ENCODE assay signal across 21 cellular contexts in genomic region chr2:28993211-28993960, GRCh38. TPM values are rescaled to one million over a fixed set of nuclear protein-coding genes. Genes with fewer than 3 reads are reported as not detected.
DNase-seq lines count a peak whose midpoint lies in the region; ATAC-seq, FAIRE-seq and TF ChIP-seq lines count a peak whose summit lies in the region.
"Had no signal": no experiment of that assay in that cellular context is flagged by ENCODE, and none has a peak within 500 bp of the region (broad histone marks: within the 10 kb centered on the region; RNA-seq: fewer than 3 reads in every experiment).

No MANE protein-coding gene starts in this region.

- no peak overlapping the region for H3K9ac ChIP-seq in PC-3 (ENCODE audit: low read length)
- no peak overlapping the region for H3K9ac ChIP-seq in kidney (ENCODE audit: low read length in 2 of 2)

- no peaks in the 10 kb centered on the region for H3F3A ChIP-seq in PC-3 (ENCODE audit: low read length, unreplicated experiment)

- DNase-seq in Calu3 (peak; percentile 83), PC-3 (peak; percentile 54), kidney (peak; percentile 85), sigmoid colon (no peak), NCI-H748 treated with DMSO at 0.1 percent for 48 hours (lab: John Stamatoyannopoulos, UW) (no peak), NCI-H748 (lab: John Stamatoyannopoulos, UW; ENCODE audit: unreplicated experiment) (no peak), midbrain (lab: John Stamatoyannopoulos, UW) (no peak)
- DNase-seq in activated CD4-positive, alpha-beta T cell treated with anti-CD3 and anti-CD28 coated beads for 1 hour, result no peak
- DNase-seq: amygdala; DND-41; glutamatergic neuron; NCI-H1105 treated with DMSO at 0.1 percent for 48 hours; NCI-H2227 treated with DMSO at 0.1 percent for 48 hours; nephron progenitor cell; stimulated activated CD4-positive, alpha-beta T cell treated with anti-CD3 and anti-CD28 coated beads, Interleukin-4, amount 100 ng/mL, for 4 hours had no signal

- H3K36me3 Mint-ChIP-seq in Calu3 (ENCODE audit: insufficient read depth, unreplicated experiment), result no peaks in the 10 kb centered on the region
- H3K36me3 Mint-ChIP-seq: IgD-negative memory B cell had no signal

- CTCF ChIA-PET in Calu3 (lab: Charles Lee) (interaction anchor here (0.8 to 1.0 kb wide), 2 partner anchors 17 to 19 kb away, joined by 3 to 4 read pairs; no protein-coding TSS in a partner anchor), PC-3 (lab: Charles Lee) (no interaction called here)

- H3K4me3 ChIP-seq in PC-3 (ENCODE audit: low read length) (no peak overlapping the region), kidney (ENCODE audit: low read length in 2 of 2) (no peak overlapping the region), sigmoid colon (no peak overlapping the region)
- H3K4me3 ChIP-seq: GM23338, upper lobe of left lung had no signal

- H2AFZ ChIP-seq in PC-3 (ENCODE audit: low read length), result no peak overlapping the region
- H2AFZ ChIP-seq: GM23338 had no signal

- WGBS in sigmoid colon, 2 donors, result 23 to 67% methylated on average over 6 of the region's 6 CpGs

- TF ChIP-seq CTCF in Calu3 (IDR thresholded peaks at IDR 0.05; ENCODE audit: unreplicated experiment), result no peak
- no peak for TF ChIP-seq CTCF in PC-3 (conservative IDR thresholded peaks at IDR 0.05; ENCODE audit: low read depth, low read length)
- no peak for TF ChIP-seq CTCF in kidney (IDR thresholded peaks at IDR 0.05; ENCODE audit: borderline replicate concordance, extremely low read depth, insufficient read depth)
- no peak for TF ChIP-seq CTCF in sigmoid colon (IDR thresholded peaks at IDR 0.05)

- H3K27me3 ChIP-seq in PC-3 (ENCODE audit: low read length), result no peaks in the 10 kb centered on the region
- no peaks in the 10 kb centered on the region for H3K27me3 ChIP-seq in sigmoid colon
- H3K27me3 ChIP-seq: upper lobe of left lung had no signal

- intact Hi-C loops in Calu3 (cut with micrococcal nuclease; ENCODE audit: unreplicated experiment), result no loop called here
- intact Hi-C loops in PC-3 (cut with micrococcal nuclease), result no loop called here
- intact Hi-C loops in kidney (cut with DNase I), result no loop called here
- intact Hi-C loops in sigmoid colon (cut with DNase I), result no loop called here

- peak; percentile 88 for ATAC-seq in PC-3
- ATAC-seq: GM23338 had no signal

- H3K9me3 ChIP-seq in PC-3 (ENCODE audit: low read length) (no peaks in the 10 kb centered on the region), kidney (ENCODE audit: control insufficient read depth in 1 of 2, low read length in 2 of 2) (no peaks in the 10 kb centered on the region), sigmoid colon (no peaks in the 10 kb centered on the region)
- H3K9me3 ChIP-seq: upper lobe of left lung had no signal

- BruUV-seq in Calu3 (replicated peaks; lab: Mats Ljungman, UMichigan) (no TSS peak), PC-3 (replicated peaks; lab: Mats Ljungman, UMichigan) (no TSS peak)

- peaks cover 9% of the 10 kb centered on the region for H3K4me1 ChIP-seq in PC-3 (ENCODE audit: insufficient read depth, low read length)
- H3K4me1 ChIP-seq in kidney (ENCODE audit: control insufficient read depth in 1 of 2, insufficient read depth in 1 of 2, low read depth in 1 of 2, low read length in 2 of 2), result peaks cover 0 to 2% of the 10 kb centered on the region in 2 donors
- H3K4me1 ChIP-seq in sigmoid colon, result peaks cover 0 to 68% (median 53%) of the 10 kb centered on the region in 4 donors

- H3K4me1 Mint-ChIP-seq in Calu3 (ENCODE audit: low read depth, unreplicated experiment), result peaks cover 10% of the 10 kb centered on the region

- H3K9me3 Mint-ChIP-seq in Calu3 (ENCODE audit: low read depth, unreplicated experiment), result no peaks in the 10 kb centered on the region
- H3K9me3 Mint-ChIP-seq: activated T-helper 2 cell treated with anti-CD3 and anti-CD28 coated beads, Interferon-gamma antibody, Interleukin-2, Interleukin-4, amounts not matched to agents 10 μg/mL and 5 μg/mL and 100 μg/mL, durations not matched to agents 14 hours and 24 hours and 36 hours; GM23338; IgD-negative memory B cell; nephron progenitor cell had no signal

- H3K27ac ChIP-seq in PC-3 (ENCODE audit: low read length) (no peak overlapping the region), kidney (ENCODE audit: low read depth in 2 of 2, low read length in 2 of 2) (no peak overlapping the region), sigmoid colon (peak overlapping the region; percentile 27 to 84 (median 68))
- H3K27ac ChIP-seq: epithelial cell of prostate, upper lobe of left lung had no signal

- no peak for TF ChIP-seq EP300 in sigmoid colon (IDR thresholded peaks at IDR 0.05)

- FAIRE-seq in kidney (lab: Jason Lieb, UNC), result no peak

- no peaks in the 10 kb centered on the region for H3K9me2 ChIP-seq in PC-3 (replicated peaks; ENCODE audit: low read length)

- H3K4me2 ChIP-seq in PC-3 (ENCODE audit: low read length), result no peak overlapping the region
- H3K4me2 ChIP-seq: GM23338 had no signal

- H3K36me3 ChIP-seq in PC-3 (ENCODE audit: low read depth, low read length) (no peaks in the 10 kb centered on the region), kidney (ENCODE audit: control insufficient read depth in 1 of 2, insufficient read depth in 2 of 2, low read length in 2 of 2) (no peaks in the 10 kb centered on the region), sigmoid colon (no peaks in the 10 kb centered on the region)
- H3K36me3 ChIP-seq: upper lobe of left lung had no signal

- H4K20me1 ChIP-seq in PC-3 (ENCODE audit: low read length), result no peaks in the 10 kb centered on the region

- no peak for TF ChIP-seq POLR2A in sigmoid colon (IDR thresholded peaks at IDR 0.05)

- peaks cover 20% of the 10 kb centered on the region for H3K27me3 Mint-ChIP-seq in Calu3 (ENCODE audit: unreplicated experiment)

- no peaks in the 10 kb centered on the region for H3K79me2 ChIP-seq in PC-3 (ENCODE audit: low read length)

- H3K4me3 Mint-ChIP-seq in Calu3 (ENCODE audit: low read depth, unreplicated experiment), result no peak overlapping the region
- H3K4me3 Mint-ChIP-seq: GM23338, IgD-negative memory B cell, nephron progenitor cell had no signal

- peak overlapping the region; percentile 66 for H3K27ac Mint-ChIP-seq in Calu3 (ENCODE audit: unreplicated experiment)
- H3K27ac Mint-ChIP-seq: activated T-helper 2 cell treated with anti-CD3 and anti-CD28 coated beads, Interferon-gamma antibody, Interleukin-2, Interleukin-4, amounts not matched to agents 10 μg/mL and 5 μg/mL and 100 μg/mL, durations not matched to agents 14 hours and 24 hours and 36 hours; GM23338; nephron progenitor cell had no signal

- POLR2A ChIA-PET in PC-3 (lab: Charles Lee; ENCODE audit: unreplicated experiment), result no interaction called here

RNA-seq across cellular contexts. Expression of gene TOGARAM2, which starts 12.3 kb away (rescaled TPM):
- total RNA-seq in Calu3 (2022) (0.47 and 0.85 TPM in 2 replicates), PC-3 (2014; rRNA removed) (not detected in 2 replicates), kidney (0.60 TPM), sigmoid colon (1 to 10 TPM in 2 of 4 donors, under 1 TPM in 2; 0.28 to 3.2 (median 1.8) TPM)
- polyA plus RNA-seq in kidney (ENCODE audit: insufficient read depth, low read depth, low replicate concordance) (1.4 TPM), sigmoid colon (under 1 TPM in 1 of 3 donors, not detected in 2; 0.23 TPM)
- total RNA-seq: kidney epithelial cell had no signal

Comparison
In these comparisons a context has a peak if more than half of its experiments do, and no peak if none do; other contexts are left out.
1. DNase-seq: peak in Calu3 (single experiment), PC-3 (single experiment) and kidney (single experiment); none in sigmoid colon (single experiment), activated CD4-positive, alpha-beta T cell treated with anti-CD3 and anti-CD28 coated beads for 1 hour (single experiment), NCI-H748 treated with DMSO at 0.1 percent for 48 hours (single experiment), NCI-H748 (single experiment) and midbrain (single experiment).
2. H3K27ac ChIP-seq: peak in sigmoid colon (4 of 4); none in PC-3 (single experiment) and kidney (0 of 2).